9 cellular contexts compared by ENCODE assay signal in genomic region chr7:101952355-101953247, GRCh38.
DNase-seq lines count a peak whose midpoint lies in the region; ATAC-seq lines count a peak whose summit lies in the region.
"Had no signal": no experiment of that assay in that cellular context is flagged by ENCODE, and none has a peak within 500 bp of the region (broad histone marks: within the 10 kb centered on the region; RNA-seq: fewer than 3 reads in every experiment).

No MANE protein-coding gene starts in this region.

- intact Hi-C loops in activated CD4-positive, alpha-beta memory T cell treated with anti-CD3 and anti-CD28 coated beads for 36 hours (cut with micrococcal nuclease), result no loop called here
- intact Hi-C loops in activated T-helper 2 cell treated with anti-CD3 and anti-CD28 coated beads, Interferon-gamma antibody, Interleukin-2, Interleukin-4, amounts not matched to agents 10 μg/mL and 5 μg/mL and 100 μg/mL, durations not matched to agents 14 hours and 24 hours and 36 hours (cut with micrococcal nuclease), result no loop called here

- peak overlapping the region; percentile 4 for H3K4me3 Mint-ChIP-seq in activated CD4-positive, alpha-beta memory T cell treated with anti-CD3 and anti-CD28 coated beads for 36 hours
- H3K4me3 Mint-ChIP-seq in activated CD4-positive, alpha-beta memory T cell treated with anti-CD3 and anti-CD28 coated beads, Interleukin-2, amount 10 ng/mL, durations not matched to agents 7 days and 5 days, result no peak overlapping the region
- no peak overlapping the region for H3K4me3 Mint-ChIP-seq in activated T-helper 2 cell treated with anti-CD3 and anti-CD28 coated beads, Interferon-gamma antibody, Interleukin-2, Interleukin-4, amounts not matched to agents 10 μg/mL and 5 μg/mL and 100 μg/mL, durations not matched to agents 14 hours and 24 hours and 36 hours (ENCODE audit: low read depth)

- H3K9me3 Mint-ChIP-seq in activated CD4-positive, alpha-beta memory T cell treated with anti-CD3 and anti-CD28 coated beads for 36 hours, result no peaks in the 10 kb centered on the region
- no peaks in the 10 kb centered on the region for H3K9me3 Mint-ChIP-seq in activated CD4-positive, alpha-beta memory T cell treated with anti-CD3 and anti-CD28 coated beads, Interleukin-2, amount 10 ng/mL, durations not matched to agents 7 days and 5 days
- no peaks in the 10 kb centered on the region for H3K9me3 Mint-ChIP-seq in activated T-helper 2 cell treated with anti-CD3 and anti-CD28 coated beads, Interferon-gamma antibody, Interleukin-2, Interleukin-4, amounts not matched to agents 10 μg/mL and 5 μg/mL and 100 μg/mL, durations not matched to agents 14 hours and 24 hours and 36 hours

- H3K4me1 Mint-ChIP-seq in activated CD4-positive, alpha-beta memory T cell treated with anti-CD3 and anti-CD28 coated beads for 36 hours (ENCODE audit: low read depth), result peaks cover 16% of the 10 kb centered on the region
- peaks cover 14% of the 10 kb centered on the region for H3K4me1 Mint-ChIP-seq in activated CD4-positive, alpha-beta memory T cell treated with anti-CD3 and anti-CD28 coated beads, Interleukin-2, amount 10 ng/mL, durations not matched to agents 7 days and 5 days
- peaks cover 10% of the 10 kb centered on the region for H3K4me1 Mint-ChIP-seq in activated T-helper 2 cell treated with anti-CD3 and anti-CD28 coated beads, Interferon-gamma antibody, Interleukin-2, Interleukin-4, amounts not matched to agents 10 μg/mL and 5 μg/mL and 100 μg/mL, durations not matched to agents 14 hours and 24 hours and 36 hours (ENCODE audit: low read depth)

- no peak for ATAC-seq in HG02973 (IDR thresholded peaks at IDR 0.05; ENCODE audit: unreplicated experiment)

- H3K27ac Mint-ChIP-seq in activated CD4-positive, alpha-beta memory T cell treated with anti-CD3 and anti-CD28 coated beads for 36 hours, result peak overlapping the region; percentile 74
- H3K27ac Mint-ChIP-seq in activated CD4-positive, alpha-beta memory T cell treated with anti-CD3 and anti-CD28 coated beads, Interleukin-2, amount 10 ng/mL, durations not matched to agents 7 days and 5 days, result no peak overlapping the region
- H3K27ac Mint-ChIP-seq in activated T-helper 2 cell treated with anti-CD3 and anti-CD28 coated beads, Interferon-gamma antibody, Interleukin-2, Interleukin-4, amounts not matched to agents 10 μg/mL and 5 μg/mL and 100 μg/mL, durations not matched to agents 14 hours and 24 hours and 36 hours, result peak overlapping the region; percentile 79

- POLR2A ChIA-PET in activated CD4-positive, alpha-beta memory T cell treated with anti-CD3 and anti-CD28 coated beads for 36 hours (lab: Charles Lee), result no interaction called here
- POLR2A ChIA-PET in activated CD4-positive, alpha-beta memory T cell treated with anti-CD3 and anti-CD28 coated beads, Interleukin-2, amount 10 ng/mL, durations not matched to agents 7 days and 5 days (lab: Charles Lee), result no interaction called here

- CTCF ChIA-PET in activated CD4-positive, alpha-beta memory T cell treated with anti-CD3 and anti-CD28 coated beads for 36 hours (lab: Charles Lee), result no interaction called here
- CTCF ChIA-PET in activated CD4-positive, alpha-beta memory T cell treated with anti-CD3 and anti-CD28 coated beads, Interleukin-2, amount 10 ng/mL, durations not matched to agents 7 days and 5 days (lab: Charles Lee), result no interaction called here

- DNase-seq in activated CD4-positive, alpha-beta memory T cell treated with anti-CD3 and anti-CD28 coated beads for 36 hours, result no peak
- DNase-seq in activated CD4-positive, alpha-beta memory T cell treated with anti-CD3 and anti-CD28 coated beads, Interleukin-2, amount 10 ng/mL, durations not matched to agents 7 days and 5 days, result no peak
- DNase-seq in activated T-helper 2 cell treated with anti-CD3 and anti-CD28 coated beads, Interferon-gamma antibody, Interleukin-2, Interleukin-4, amounts not matched to agents 10 μg/mL and 5 μg/mL and 100 μg/mL, durations not matched to agents 14 hours and 24 hours and 36 hours (ENCODE audit: low spot score), result no peak
- DNase-seq in hepatic stellate cell (ENCODE audit: low spot score) (peak; percentile 71), stromal cell of bone marrow (ENCODE audit: low read depth) (peak; percentile 84), epidermal melanocyte (ENCODE audit: insufficient read length, low spot score) (no peak)
- no peak for DNase-seq in stimulated activated CD4-positive, alpha-beta T cell treated with anti-CD3 and anti-CD28 coated beads, Interleukin-4, amount 100 ng/mL, for 4 hours
- DNase-seq: T1000 had no signal

- H3K27me3 Mint-ChIP-seq in activated CD4-positive, alpha-beta memory T cell treated with anti-CD3 and anti-CD28 coated beads for 36 hours, result no peaks in the 10 kb centered on the region
- no peaks in the 10 kb centered on the region for H3K27me3 Mint-ChIP-seq in activated CD4-positive, alpha-beta memory T cell treated with anti-CD3 and anti-CD28 coated beads, Interleukin-2, amount 10 ng/mL, durations not matched to agents 7 days and 5 days
- no peaks in the 10 kb centered on the region for H3K27me3 Mint-ChIP-seq in activated T-helper 2 cell treated with anti-CD3 and anti-CD28 coated beads, Interferon-gamma antibody, Interleukin-2, Interleukin-4, amounts not matched to agents 10 μg/mL and 5 μg/mL and 100 μg/mL, durations not matched to agents 14 hours and 24 hours and 36 hours (ENCODE audit: low read depth)

- H3K36me3 Mint-ChIP-seq in activated CD4-positive, alpha-beta memory T cell treated with anti-CD3 and anti-CD28 coated beads for 36 hours, result no peaks in the 10 kb centered on the region
- no peaks in the 10 kb centered on the region for H3K36me3 Mint-ChIP-seq in activated CD4-positive, alpha-beta memory T cell treated with anti-CD3 and anti-CD28 coated beads, Interleukin-2, amount 10 ng/mL, durations not matched to agents 7 days and 5 days (ENCODE audit: low read depth)
- H3K36me3 Mint-ChIP-seq in activated T-helper 2 cell treated with anti-CD3 and anti-CD28 coated beads, Interferon-gamma antibody, Interleukin-2, Interleukin-4, amounts not matched to agents 10 μg/mL and 5 μg/mL and 100 μg/mL, durations not matched to agents 14 hours and 24 hours and 36 hours (ENCODE audit: low read depth), result no peaks in the 10 kb centered on the region

Comparison
In these comparisons a context has a peak if more than half of its experiments do, and no peak if none do; other contexts are left out.
1. DNase-seq: peak in hepatic stellate cell (single experiment) and stromal cell of bone marrow (single experiment); none in activated CD4-positive, alpha-beta memory T cell treated with anti-CD3 and anti-CD28 coated beads for 36 hours (single experiment), activated CD4-positive, alpha-beta memory T cell treated with anti-CD3 and anti-CD28 coated beads, Interleukin-2, amount 10 ng/mL, durations not matched to agents 7 days and 5 days (single experiment), activated T-helper 2 cell treated with anti-CD3 and anti-CD28 coated beads, Interferon-gamma antibody, Interleukin-2, Interleukin-4, amounts not matched to agents 10 μg/mL and 5 μg/mL and 100 μg/mL, durations not matched to agents 14 hours and 24 hours and 36 hours (single experiment), epidermal melanocyte (single experiment) and stimulated activated CD4-positive, alpha-beta T cell treated with anti-CD3 and anti-CD28 coated beads, Interleukin-4, amount 100 ng/mL, for 4 hours (0 of 2).